Comparison of ENCODE assay signal across 1 cellular context in the genomic region with DNA sequence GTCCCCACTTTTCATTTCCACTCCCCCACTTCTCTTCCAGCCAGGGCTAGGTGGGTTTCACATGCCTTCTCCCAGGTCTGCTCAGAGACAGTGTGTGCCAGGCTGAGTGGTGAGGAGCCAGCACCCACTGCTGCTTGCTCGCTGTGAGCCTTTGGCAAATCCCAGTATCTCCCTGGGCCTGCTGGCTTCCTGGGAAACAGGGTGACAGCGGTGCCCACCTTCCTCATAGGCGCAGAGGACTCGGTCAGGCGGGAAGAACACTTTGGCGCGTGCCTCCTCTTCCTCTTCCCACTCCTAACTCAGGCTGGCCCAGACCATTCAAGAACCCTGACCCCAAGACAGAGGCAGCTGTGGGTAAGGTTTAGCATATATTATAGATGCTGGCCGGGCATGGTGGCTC.
TF ChIP-seq lines count a peak whose summit lies in the region.

No MANE protein-coding gene starts in this region.

TF ChIP-seq in IMR-90, 13 proteins besides CTCF, POLR2A, EP300 and RAD21:
- TF ChIP-seq CEBPB (IDR thresholded peaks at IDR 0.05; ENCODE audit: low read depth, low read length), result no peak
- TF ChIP-seq RFX5 (IDR thresholded peaks at IDR 0.05; ENCODE audit: low read depth, low read length), result no peak
- no peak for TF ChIP-seq NFE2L2 (IDR thresholded peaks at IDR 0.05; ENCODE audit: low read depth, low read length)
- no peak for TF ChIP-seq USF2 (IDR thresholded peaks at IDR 0.05; ENCODE audit: low read depth, low read length)
- no peak for TF ChIP-seq BHLHE40 (IDR thresholded peaks at IDR 0.05; ENCODE audit: low read depth, low read length)
- TF ChIP-seq FOS (IDR thresholded peaks at IDR 0.05; ENCODE audit: low read depth, low read length), result no peak
- TF ChIP-seq, protein P1, sequence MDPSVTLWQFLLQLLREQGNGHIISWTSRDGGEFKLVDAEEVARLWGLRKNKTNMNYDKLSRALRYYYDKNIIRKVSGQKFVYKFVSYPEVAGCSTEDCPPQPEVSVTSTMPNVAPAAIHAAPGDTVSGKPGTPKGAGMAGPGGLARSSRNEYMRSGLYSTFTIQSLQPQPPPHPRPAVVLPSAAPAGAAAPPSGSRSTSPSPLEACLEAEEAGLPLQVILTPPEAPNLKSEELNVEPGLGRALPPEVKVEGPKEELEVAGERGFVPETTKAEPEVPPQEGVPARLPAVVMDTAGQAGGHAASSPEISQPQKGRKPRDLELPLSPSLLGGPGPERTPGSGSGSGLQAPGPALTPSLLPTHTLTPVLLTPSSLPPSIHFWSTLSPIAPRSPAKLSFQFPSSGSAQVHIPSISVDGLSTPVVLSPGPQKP (IDR thresholded peaks at IDR 0.05; ENCODE audit: borderline replicate concordance, low read depth, low read length), result no peak
- no peak for TF ChIP-seq MXI1 (IDR thresholded peaks at IDR 0.05; ENCODE audit: borderline replicate concordance, low read depth, low read length)
